In the genomic region with DNA sequence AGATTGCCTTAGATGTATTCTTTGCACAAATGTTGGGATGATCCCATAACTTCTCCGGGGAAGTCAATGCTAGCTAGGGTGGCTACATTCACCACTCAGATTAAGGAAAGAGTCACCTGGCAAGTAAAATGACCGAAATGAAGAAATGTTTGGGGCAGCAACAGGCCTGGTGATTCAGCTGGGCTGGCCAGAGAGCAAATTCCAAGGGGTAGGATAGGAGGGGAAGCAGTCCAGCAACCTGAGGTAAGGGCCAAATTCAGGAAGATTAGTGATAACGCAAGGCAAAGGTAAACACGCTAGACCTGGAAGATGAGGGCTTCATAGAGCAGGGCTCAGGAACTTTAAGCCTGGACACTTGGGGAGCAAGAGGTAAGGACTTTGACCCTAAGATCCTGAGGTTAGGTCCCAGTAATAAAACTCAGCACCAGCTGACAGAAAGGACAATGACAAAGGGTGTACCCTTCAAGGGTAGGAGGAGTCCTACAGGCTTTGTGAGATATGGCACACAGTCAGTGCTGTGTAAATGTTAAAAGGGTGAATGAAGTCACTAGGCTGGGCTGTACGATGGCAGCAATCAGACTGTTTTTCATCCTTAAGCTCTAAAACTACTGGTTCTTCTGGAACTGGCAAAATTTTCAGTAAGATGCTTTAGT, we compare ENCODE assay signal across 25 cellular contexts. TPM values are rescaled to one million over a fixed set of nuclear protein-coding genes. Genes with fewer than 3 reads are reported as not detected.
DNase-seq lines count a peak whose midpoint lies in the region; ATAC-seq and TF ChIP-seq lines count a peak whose summit lies in the region.
"Had no signal": no experiment of that assay in that cellular context is flagged by ENCODE, and none has a peak within 500 bp of the region (broad histone marks: within the 10 kb centered on the region; RNA-seq: fewer than 3 reads in every experiment).

No MANE protein-coding gene starts in this region.

- H3K56ac ChIP-seq in IMR-90 (ENCODE audit: extremely low read depth, insufficient read depth, low read length): no peak overlapping the region; the same call in 1 of the 2 replicates

- no peak overlapping the region for H2AK9ac ChIP-seq in IMR-90 (replicated peaks; ENCODE audit: low read depth, low read length, poor library complexity)

- H3K4ac ChIP-seq in IMR-90 (ENCODE audit: low read depth, low read length): peak overlapping the region; percentile 82

- peak overlapping the region; percentile 77; the same call in 1 of the 2 replicates for H3K18ac ChIP-seq in IMR-90 (ENCODE audit: low read depth, low read length)

- H3K79me1 ChIP-seq in IMR-90 (ENCODE audit: low read depth in 1 of 2, low read length in 2 of 2): no peaks in the 10 kb centered on the region

- H4K91ac ChIP-seq in IMR-90 (ENCODE audit: insufficient read depth, low read depth, low read length): peak overlapping the region; percentile 66

- peaks cover 21% of the 10 kb centered on the region for H3K9me3 Mint-ChIP-seq in Caco-2 (ENCODE audit: unreplicated experiment)

- dilution Hi-C loops in IMR-90 (cut with HindIII; ENCODE audit: low sequenced_read_pairs, unreplicated experiment): no loop called here

- H4K5ac ChIP-seq in IMR-90 (ENCODE audit: low read depth, low read length): peak overlapping the region; percentile 12; the same call in 1 of the 2 replicates

- POLR2A ChIA-PET in Caco-2 (lab: Charles Lee) (no interaction called here), IMR-90 (lab: Charles Lee; ENCODE audit: unreplicated experiment) (no interaction called here)

- H2AK5ac ChIP-seq in IMR-90 (ENCODE audit: low read depth, low read length): peak overlapping the region; percentile 82

- H3K23ac ChIP-seq in IMR-90 (ENCODE audit: low read depth, low read length): peak overlapping the region; percentile 87; the same call in 1 of the 2 replicates

- peaks cover 21% of the 10 kb centered on the region for H3K9me1 ChIP-seq in IMR-90 (ENCODE audit: insufficient read depth, low read length)

- H3K4me3 ChIP-seq in Caco-2 (ENCODE audit: low read depth, low read length) (no peak overlapping the region), IMR-90 (ENCODE audit: insufficient read depth, low read depth, low read length) (no peak overlapping the region), brain microvascular endothelial cell (ENCODE audit: low read depth, low read length) (no peak overlapping the region)
- H3K4me3 ChIP-seq: heart right ventricle, left ventricle myocardium inferior, neural progenitor cell, psoas muscle, testis had no signal

- H3K14ac ChIP-seq in IMR-90 (replicated peaks; ENCODE audit: low read depth, low read length): peak overlapping the region; percentile 79

- no peak for TF ChIP-seq POLR2A in IMR-90 (IDR thresholded peaks at IDR 0.05; ENCODE audit: low read depth, low read length)

- CTCF ChIA-PET in Caco-2 (lab: Charles Lee) (interaction anchor here (1.1 to 1.3 kb wide), 2 partner anchors 27 to 224 kb away, joined by 4 to 5 read pairs; no protein-coding TSS in a partner anchor), IMR-90 (lab: Yijun Ruan, JAX) (interaction anchor here (0.9 to 1.5 kb wide), 2 partner anchors 9 to 160 kb away, joined by 3 to 4 read pairs; no protein-coding TSS in a partner anchor)

- peaks cover 13% of the 10 kb centered on the region for H3K36me3 Mint-ChIP-seq in Caco-2 (ENCODE audit: insufficient read depth, unreplicated experiment)

- H3K36me3 ChIP-seq in Caco-2 (ENCODE audit: control insufficient read depth, insufficient read depth, low read length) (no peaks in the 10 kb centered on the region), IMR-90 (ENCODE audit: control insufficient read depth, insufficient read depth, low read length) (no peaks in the 10 kb centered on the region), brain microvascular endothelial cell (replicated peaks) (no peaks in the 10 kb centered on the region)
- H3K36me3 ChIP-seq: heart right ventricle, left ventricle myocardium inferior, neural progenitor cell had no signal

- H3K4me1 ChIP-seq in Caco-2: peaks cover 41% of the 10 kb centered on the region
- H3K4me1 ChIP-seq in IMR-90 (ENCODE audit: control insufficient read depth, insufficient read depth, low read length): peaks cover 24% of the 10 kb centered on the region
- H3K4me1 ChIP-seq: left ventricle myocardium inferior, neural progenitor cell, psoas muscle, testis had no signal

- intact Hi-C loops in Caco-2 (cut with micrococcal nuclease; ENCODE audit: unreplicated experiment): loop anchor here (1.0 kb wide), 1 partner anchor 13 kb away; no protein-coding TSS in a partner anchor
- intact Hi-C loops in IMR-90 (cut with micrococcal nuclease): no loop called here
- intact Hi-C loops in left colon (cut with DNase I, micrococcal nuclease): no loop called here

- DNase-seq in Caco-2 (peak; percentile 66 to 86), IMR-90 (peak; percentile 28), brain microvascular endothelial cell (no peak), left colon (no peak), SW 1271 (lab: John Stamatoyannopoulos, UW) (no peak), amygdala (lab: John Stamatoyannopoulos, UW) (no peak), SKM-1 (lab: John Stamatoyannopoulos, UW; ENCODE audit: unreplicated experiment) (no peak)
- DNase-seq: activated CD4-positive, alpha-beta T cell treated with anti-CD3 and anti-CD28 coated beads, Interleukin-2, amount 10 ng/mL, durations not matched to agents 24 days and 14 days; activated CD8-positive, alpha-beta memory T cell treated with anti-CD3 and anti-CD28 coated beads, Interleukin-2, amount 10 ng/mL, durations not matched to agents 7 days and 5 days; cortex of kidney; DMS 273 treated with DMSO at 0.1 percent for 48 hours; heart right ventricle; left ventricle myocardium inferior; NCI-H1092; NCI-H2029; NCI-H226; NCI-H774; psoas muscle; stimulated activated CD4-positive, alpha-beta T cell treated with anti-CD3 and anti-CD28 coated beads, Interleukin-2, amount 100 ng/mL, for 24 hours; stimulated activated naive B cell treated with anti-CD40 and anti-IgM and Interleukin-4, amounts not matched to agents 10 μg/mL and 1 μg/mL and 100 μg/mL, for 72 hours; testis had no signal

- no peak overlapping the region for H2AFZ ChIP-seq in IMR-90 (replicated peaks; ENCODE audit: low read length, poor library complexity)
- H2AFZ ChIP-seq: neural progenitor cell had no signal

- TF ChIP-seq RAD21 in IMR-90 (IDR thresholded peaks at IDR 0.05; ENCODE audit: low read length): no peak

- H3K27ac Mint-ChIP-seq in Caco-2 (ENCODE audit: unreplicated experiment): peak overlapping the region; percentile 11
- H3K27ac Mint-ChIP-seq: activated CD8-positive, alpha-beta memory T cell treated with anti-CD3 and anti-CD28 coated beads, Interleukin-2, amount 10 ng/mL, durations not matched to agents 7 days and 5 days; activated T-helper 2 cell treated with anti-CD3 and anti-CD28 coated beads, Interferon-gamma antibody, Interleukin-2, Interleukin-4, amounts not matched to agents 10 μg/mL and 5 μg/mL and 100 μg/mL, durations not matched to agents 14 hours and 24 hours and 36 hours; neural progenitor cell had no signal

- H3K4me2 ChIP-seq in IMR-90 (ENCODE audit: low read depth, low read length): peak overlapping the region; percentile 59; the same call in 1 of the 2 replicates
- H3K4me2 ChIP-seq: neural progenitor cell had no signal

- 67% methylated on average over 2 of the region's 5 CpGs; no CpG with 5 or more reads in 1 of the 2 experiments for WGBS in IMR-90 (ENCODE audit: extremely low coverage in 2 of 2, insufficient read length in 1 of 2), 2 experiments

- no peaks in the 10 kb centered on the region for H3K27me3 ChIP-seq in Caco-2 (replicated peaks; ENCODE audit: control insufficient read depth, insufficient read depth, low read length)
- H3K27me3 ChIP-seq in IMR-90 (ENCODE audit: control insufficient read depth, insufficient read depth, low read length): no peaks in the 10 kb centered on the region
- H3K27me3 ChIP-seq in brain microvascular endothelial cell (replicated peaks): no peaks in the 10 kb centered on the region
- H3K27me3 ChIP-seq: neural progenitor cell, testis had no signal

- H4K8ac ChIP-seq in IMR-90 (ENCODE audit: low read depth in 2 of 2, low read length in 2 of 2): peak overlapping the region; percentile 7 to 81

- TF ChIP-seq CTCF in Caco-2 (IDR thresholded peaks at IDR 0.05; ENCODE audit: insufficient read depth in 1 of 2, low read depth in 1 of 2, low read length in 1 of 2, severe bottlenecking in 1 of 2, unreplicated experiment in 1 of 2) (no peak), IMR-90 (conservative IDR thresholded peaks at IDR 0.05; ENCODE audit: low read depth, low read length) (no peak), brain microvascular endothelial cell (IDR thresholded peaks at IDR 0.05; ENCODE audit: low read depth, low read length, missing control alignments) (no peak)

- H3K9me3 ChIP-seq in Caco-2: peaks cover 35% of the 10 kb centered on the region
- peaks cover 12% of the 10 kb centered on the region for H3K9me3 ChIP-seq in IMR-90 (ENCODE audit: control insufficient read depth, insufficient read depth, low read length)
- H3K9me3 ChIP-seq: testis had no signal

- H2BK5ac ChIP-seq in IMR-90 (ENCODE audit: low read depth, low read length, poor library complexity, severe bottlenecking): peak overlapping the region; percentile 98

- peaks cover 34% of the 10 kb centered on the region for H3K4me1 Mint-ChIP-seq in Caco-2 (ENCODE audit: low read depth, unreplicated experiment)
- H3K4me1 Mint-ChIP-seq: neural progenitor cell had no signal

- peak overlapping the region; percentile 91 for H2BK120ac ChIP-seq in IMR-90 (ENCODE audit: low read depth, low read length)

- no peaks in the 10 kb centered on the region for H3K27me3 Mint-ChIP-seq in Caco-2 (ENCODE audit: insufficient read depth, unreplicated experiment)
- H3K27me3 Mint-ChIP-seq: activated CD4-positive, alpha-beta T cell treated with anti-CD3 and anti-CD28 coated beads, Interleukin-2, amount 10 ng/mL, durations not matched to agents 24 days and 14 days; activated CD8-positive, alpha-beta memory T cell treated with anti-CD3 and anti-CD28 coated beads, Interleukin-2, amount 10 ng/mL, durations not matched to agents 7 days and 5 days; stimulated activated naive B cell treated with anti-CD40 and anti-IgM and Interleukin-4, amounts not matched to agents 10 μg/mL and 1 μg/mL and 100 μg/mL, for 72 hours had no signal

- peaks cover 5% of the 10 kb centered on the region; the same call in 1 of the 2 replicates for H4K20me1 ChIP-seq in IMR-90 (ENCODE audit: insufficient read depth, low read length)

- no peak overlapping the region for H3K4me3 Mint-ChIP-seq in Caco-2 (ENCODE audit: unreplicated experiment)
- H3K4me3 Mint-ChIP-seq: activated CD8-positive, alpha-beta memory T cell treated with anti-CD3 and anti-CD28 coated beads, Interleukin-2, amount 10 ng/mL, durations not matched to agents 7 days and 5 days; neural progenitor cell; stimulated activated naive B cell treated with anti-CD40 and anti-IgM and Interleukin-4, amounts not matched to agents 10 μg/mL and 1 μg/mL and 100 μg/mL, for 72 hours had no signal

- in situ Hi-C loops in IMR-90 (cut with MboI; ENCODE audit: low sequenced_read_pairs): no loop called here
- in situ Hi-C loops in brain microvascular endothelial cell (cut with HindIII; ENCODE audit: low pct_ligation_motif_present, low sequenced_read_pairs): loop anchor here (25.0 kb wide), 1 partner anchor 210 kb away; no protein-coding TSS in a partner anchor

- H3K27ac ChIP-seq in IMR-90 (ENCODE audit: insufficient read depth, low read length): no peak overlapping the region; the same call in 1 of the 2 replicates
- H3K27ac ChIP-seq in brain microvascular endothelial cell: peak overlapping the region; percentile 80
- H3K27ac ChIP-seq: heart right ventricle, left ventricle myocardium inferior, neural progenitor cell, psoas muscle, testis had no signal

- BruUV-seq in Caco-2 (replicated peaks; lab: Mats Ljungman, UMichigan) (no TSS peak), IMR-90 (replicated peaks; lab: Mats Ljungman, UMichigan) (no TSS peak)

- peak overlapping the region; percentile 89 for H2BK20ac ChIP-seq in IMR-90 (ENCODE audit: low read depth, low read length)

- H2BK15ac ChIP-seq in IMR-90 (ENCODE audit: low read depth, low read length): peak overlapping the region; percentile 55

- ATAC-seq in IMR-90 (ENCODE audit: low read depth) (no peak), left colon (peak; percentile 42), HG03571 (IDR thresholded peaks at IDR 0.05; ENCODE audit: unreplicated experiment) (no peak)
- ATAC-seq: activated CD8-positive, alpha-beta memory T cell treated with anti-CD3 and anti-CD28 coated beads, Interleukin-2, amount 10 ng/mL, durations not matched to agents 7 days and 5 days; heart right ventricle; psoas muscle; Right ventricle myocardium inferior had no signal

- no peak overlapping the region for H3K9ac ChIP-seq in IMR-90 (ENCODE audit: low read depth, low read length)
- H3K9ac ChIP-seq: neural progenitor cell had no signal

RNA-seq across cellular contexts. Expression of gene SMNDC1, which starts 22.7 kb away (rescaled TPM):
- total RNA-seq in Caco-2 (2022) (51.6 and 52.4 TPM in 2 replicates), IMR-90 (2012; rRNA removed) (3.9 and 8.6 TPM in 2 replicates), left colon (10 to 100 TPM; 24.3 to 24.7 TPM)
- 12.2 and 15.1 TPM in 2 replicates for polyA plus RNA-seq in IMR-90 (2012; rRNA removed)
- 3.6 and 4.1 TPM in 2 replicates for polyA plus RNA-seq in IMR-90 (2012; cell fraction: cytosol; rRNA removed)
- polyA plus RNA-seq in IMR-90 (2012; cell fraction: nucleus; rRNA removed; ENCODE audit: low replicate concordance): 3.3 and 15.7 TPM in 2 replicates

Comparison
In these comparisons a context has a peak if more than half of its experiments do, and no peak if none do; other contexts are left out.
1. DNase-seq: peak in Caco-2 (2 of 2) and IMR-90 (single experiment); none in brain microvascular endothelial cell (single experiment), left colon (0 of 2), SW 1271 (0 of 2), amygdala (0 of 56) and SKM-1 (single experiment).